ENCODE assay signal across 8 cellular contexts in genomic region chr19:50657672-50658437, GRCh38. TPM values are rescaled to one million over a fixed set of nuclear protein-coding genes. Genes with fewer than 3 reads are reported as not detected.
DNase-seq lines count a peak whose midpoint lies in the region; ATAC-seq and TF ChIP-seq lines count a peak whose summit lies in the region.

No MANE protein-coding gene starts in this region.

- no peak for ATAC-seq in HG03108 (IDR thresholded peaks at IDR 0.05; ENCODE audit: unreplicated experiment)

- peak overlapping the region; percentile 28 to 81 (median 74) for H3K4me3 Mint-ChIP-seq in IgD-negative memory B cell
- peak overlapping the region; percentile 79 for H3K4me3 Mint-ChIP-seq in activated naive CD4-positive, alpha-beta T cell treated with anti-CD3 and anti-CD28 coated beads, Interleukin-2, amount 50 U/mL, for 24 hours

- no peaks in the 10 kb centered on the region for H3K9me3 ChIP-seq in ES-I3 (ENCODE audit: control insufficient read depth, insufficient read depth, low read length)
- H3K9me3 ChIP-seq in osteoblast (ENCODE audit: low read depth, low read length): no peaks in the 10 kb centered on the region
- peaks cover 6% of the 10 kb centered on the region for H3K9me3 ChIP-seq in suprapubic skin

- peak overlapping the region; percentile 83 for H3K9ac ChIP-seq in ES-I3 (ENCODE audit: low read depth, low read length)

- TF ChIP-seq POLR2A in suprapubic skin (IDR thresholded peaks at IDR 0.05): no peak

- H3K27me3 ChIP-seq in osteoblast (ENCODE audit: insufficient read depth, low read length) (no peaks in the 10 kb centered on the region), suprapubic skin (peaks cover 83% of the 10 kb centered on the region)

- peak overlapping the region; percentile 71 for H3K27ac ChIP-seq in osteoblast (ENCODE audit: low read depth, low read length)
- H3K27ac ChIP-seq in suprapubic skin: no peak overlapping the region

- no peaks in the 10 kb centered on the region for H3K79me2 ChIP-seq in osteoblast (ENCODE audit: insufficient read depth, low read length)

- TF ChIP-seq CTCF in osteoblast (IDR thresholded peaks at IDR 0.05; ENCODE audit: extremely low read depth, low read depth, low read length): no peak
- TF ChIP-seq CTCF in suprapubic skin (IDR thresholded peaks at IDR 0.05): no peak

- TF ChIP-seq EP300 in suprapubic skin (IDR thresholded peaks at IDR 0.05): no peak

- H4K20me1 ChIP-seq in osteoblast (ENCODE audit: insufficient read depth, low read length): no peaks in the 10 kb centered on the region

- H3K36me3 ChIP-seq in ES-I3 (ENCODE audit: insufficient read depth, low read length) (no peaks in the 10 kb centered on the region), osteoblast (ENCODE audit: insufficient read depth, low read length) (no peaks in the 10 kb centered on the region), suprapubic skin (no peaks in the 10 kb centered on the region)

- peaks cover 2% of the 10 kb centered on the region for H3K36me3 Mint-ChIP-seq in IgD-negative memory B cell
- peaks cover 5% of the 10 kb centered on the region for H3K36me3 Mint-ChIP-seq in activated naive CD4-positive, alpha-beta T cell treated with anti-CD3 and anti-CD28 coated beads, Interleukin-2, amount 50 U/mL, for 24 hours

- peaks cover 28% of the 10 kb centered on the region for H3K27me3 Mint-ChIP-seq in IgD-negative memory B cell
- H3K27me3 Mint-ChIP-seq in activated naive CD4-positive, alpha-beta T cell treated with anti-CD3 and anti-CD28 coated beads, Interleukin-2, amount 50 U/mL, for 24 hours: peaks cover 54% of the 10 kb centered on the region

- peak overlapping the region; percentile 71 for H3K4me3 ChIP-seq in osteoblast (ENCODE audit: insufficient read depth, low read length)
- H3K4me3 ChIP-seq in suprapubic skin: peak overlapping the region; percentile 42

- peak overlapping the region; percentile 95 for H2AFZ ChIP-seq in osteoblast (ENCODE audit: low read length)

- H3K9me3 Mint-ChIP-seq in IgD-negative memory B cell: peaks cover 5 to 24% (median 14%) of the 10 kb centered on the region in 3 donors
- peaks cover 10% of the 10 kb centered on the region for H3K9me3 Mint-ChIP-seq in activated naive CD4-positive, alpha-beta T cell treated with anti-CD3 and anti-CD28 coated beads, Interleukin-2, amount 50 U/mL, for 24 hours

- H3K4me2 ChIP-seq in osteoblast (ENCODE audit: insufficient read depth, low read length): peak overlapping the region; percentile 96

- H3K4me1 Mint-ChIP-seq in IgD-negative memory B cell: peaks cover 6 to 13% (median 8%) of the 10 kb centered on the region in 3 donors
- H3K4me1 Mint-ChIP-seq in activated naive CD4-positive, alpha-beta T cell treated with anti-CD3 and anti-CD28 coated beads, Interleukin-2, amount 50 U/mL, for 24 hours: peaks cover 15% of the 10 kb centered on the region

- 5% methylated on average over 24 of the region's 39 CpGs for WGBS in suprapubic skin

- H3K27ac Mint-ChIP-seq in IgD-negative memory B cell: peak overlapping the region in 1 of 3 donors; percentile 72
- peak overlapping the region; percentile 43 for H3K27ac Mint-ChIP-seq in activated naive CD4-positive, alpha-beta T cell treated with anti-CD3 and anti-CD28 coated beads, Interleukin-2, amount 50 U/mL, for 24 hours

- DNase-seq in SKM-1 (lab: John Stamatoyannopoulos, UW; ENCODE audit: unreplicated experiment) (peak; percentile 84), globus pallidus (ENCODE audit: low spot score) (peak; percentile 99), osteoblast (ENCODE audit: insufficient read length, low spot score, missing footprints) (peak; percentile 99), suprapubic skin (ENCODE audit: low spot score in 2 of 2) (peak; percentile 81 to 89)

- peaks cover 4% of the 10 kb centered on the region for H3K4me1 ChIP-seq in ES-I3 (ENCODE audit: insufficient read depth, low read length)
- peaks cover 16% of the 10 kb centered on the region for H3K4me1 ChIP-seq in osteoblast (ENCODE audit: insufficient read depth, low read length)
- peaks cover 15% of the 10 kb centered on the region for H3K4me1 ChIP-seq in suprapubic skin

RNA-seq across cellular contexts. Expression of gene C19orf81, which starts 8.6 kb away (rescaled TPM):
- 1.3 TPM for polyA plus RNA-seq in IgD-negative memory B cell
- total RNA-seq in osteoblast: not detected in 2 replicates
- total RNA-seq in suprapubic skin: 10 to 100 TPM in 1 of 4 donors, not detected in 3; 19.8 TPM

RNA-seq across cellular contexts. Expression of gene SYT3, which starts 18.2 kb away (rescaled TPM):
- polyA plus RNA-seq in IgD-negative memory B cell: not detected
- total RNA-seq in osteoblast: 0.36 TPM in 1 of 2 replicates, not detected in the other
- total RNA-seq in suprapubic skin: 1 to 10 TPM in 1 of 4 donors, under 1 TPM in 2, not detected in 1; 0.23 to 1.8 (median 0.30) TPM
